Comparison of ENCODE assay signal across 20 cellular contexts in the genomic region with DNA sequence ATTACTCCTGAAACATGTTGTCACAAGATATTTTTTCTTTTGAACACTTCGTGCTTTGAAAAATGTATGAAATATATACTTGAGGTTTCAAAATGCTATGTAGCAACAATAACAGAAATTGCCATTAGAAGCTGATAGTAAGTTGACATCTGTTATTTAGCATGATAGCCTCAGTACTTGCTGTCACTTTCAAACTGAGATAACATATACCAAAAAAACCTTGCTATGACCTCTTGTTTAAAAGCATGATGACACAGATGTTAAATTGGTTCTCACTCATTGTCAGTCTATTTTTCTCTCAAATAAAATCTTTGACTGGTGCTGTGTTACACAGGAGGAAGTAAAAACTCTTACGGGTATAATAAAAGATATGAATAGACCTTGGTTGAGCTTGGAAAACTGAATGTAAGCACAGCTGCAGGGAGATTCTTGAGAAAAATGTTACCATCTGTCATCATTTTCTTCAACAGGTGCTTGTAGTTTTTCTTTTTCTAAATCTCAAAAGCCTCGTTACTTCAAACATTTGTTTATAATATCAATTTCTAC. TPM values are rescaled to one million over a fixed set of nuclear protein-coding genes. Genes with fewer than 3 reads are reported as not detected.
DNase-seq lines count a peak whose midpoint lies in the region; FAIRE-seq and TF ChIP-seq lines count a peak whose summit lies in the region.
"Had no signal": no experiment of that assay in that cellular context is flagged by ENCODE, and none has a peak within 500 bp of the region (broad histone marks: within the 10 kb centered on the region; RNA-seq: fewer than 3 reads in every experiment).

No MANE protein-coding gene starts in this region.

- peak overlapping the region; percentile 38 for H3K27ac ChIP-seq in OCI-LY1 (ENCODE audit: low read depth, low read length, poor library complexity, severe bottlenecking)
- H3K27ac ChIP-seq: 22Rv1, KMS-11 had no signal

- no peaks in the 10 kb centered on the region for H3F3A ChIP-seq in OCI-LY1 (ENCODE audit: insufficient read depth, low read length)

- H3K9me2 ChIP-seq in OCI-LY1 (ENCODE audit: low read depth, low read length): no peaks in the 10 kb centered on the region

- peak; percentile 48 for FAIRE-seq in H54 (lab: Jason Lieb, UNC)

- H3K27ac Mint-ChIP-seq in activated T-helper 2 cell treated with anti-CD3 and anti-CD28 coated beads, Interferon-gamma antibody, Interleukin-2, Interleukin-4, amounts not matched to agents 10 μg/mL and 5 μg/mL and 100 μg/mL, durations not matched to agents 14 hours and 24 hours and 36 hours: no peak overlapping the region
- H3K27ac Mint-ChIP-seq: CD14-positive monocyte had no signal

- DNase-seq in DMS 273 (lab: John Stamatoyannopoulos, UW; ENCODE audit: unreplicated experiment): peak; percentile 24
- DNase-seq in DMS 273 treated with DMSO at 0.1 percent for 48 hours (lab: John Stamatoyannopoulos, UW): no peak
- DNase-seq in H54 (ENCODE audit: insufficient read length, low spot score): no peak
- peak; percentile 43 for DNase-seq in myocyte (ENCODE audit: low read depth)
- DNase-seq in BE2C: no peak
- DNase-seq in activated T-helper 2 cell treated with anti-CD3 and anti-CD28 coated beads, Interferon-gamma antibody, Interleukin-2, Interleukin-4, amounts not matched to agents 10 μg/mL and 5 μg/mL and 100 μg/mL, durations not matched to agents 14 hours and 24 hours and 36 hours (ENCODE audit: low spot score): no peak
- no peak for DNase-seq in D341Med (ENCODE audit: low spot score)
- DNase-seq: AML-193; EL; NCI-H1092 treated with DMSO at 0.1 percent for 48 hours; NCI-H1694 treated with DMSO at 0.1 percent for 48 hours; NCI-H2227 treated with DMSO at 0.1 percent for 48 hours; NCI-H510A treated with DMSO at 0.1 percent for 48 hours; NK-92 treated with Interleukin-12 subunit alpha and Interleukin-12 subunit beta, amount 100 ng/mL, for 24 hours; SIG-M5 had no signal

- no peak overlapping the region for H3K4me2 ChIP-seq in OCI-LY1 (ENCODE audit: low read length)
- H3K4me2 ChIP-seq: KMS-11 had no signal

- H3K9ac ChIP-seq in OCI-LY1 (ENCODE audit: low read length): no peak overlapping the region
- H3K9ac ChIP-seq: KMS-11 had no signal

- H3K27me3 ChIP-seq in OCI-LY1 (ENCODE audit: insufficient read depth, low read length) (no peaks in the 10 kb centered on the region), BE2C (no peaks in the 10 kb centered on the region)

- no peaks in the 10 kb centered on the region for H3K9me3 Mint-ChIP-seq in activated T-helper 2 cell treated with anti-CD3 and anti-CD28 coated beads, Interferon-gamma antibody, Interleukin-2, Interleukin-4, amounts not matched to agents 10 μg/mL and 5 μg/mL and 100 μg/mL, durations not matched to agents 14 hours and 24 hours and 36 hours

- peaks cover 23% of the 10 kb centered on the region for H3K4me1 ChIP-seq in OCI-LY1 (ENCODE audit: insufficient read depth, low read length, severe bottlenecking)
- no peaks in the 10 kb centered on the region for H3K4me1 ChIP-seq in BE2C

- peaks cover 27% of the 10 kb centered on the region for H3K27me3 Mint-ChIP-seq in activated T-helper 2 cell treated with anti-CD3 and anti-CD28 coated beads, Interferon-gamma antibody, Interleukin-2, Interleukin-4, amounts not matched to agents 10 μg/mL and 5 μg/mL and 100 μg/mL, durations not matched to agents 14 hours and 24 hours and 36 hours (ENCODE audit: low read depth)

- no peak for TF ChIP-seq CTCF in OCI-LY1 (IDR thresholded peaks at IDR 0.05; ENCODE audit: low read length)
- no peak for TF ChIP-seq CTCF in BE2C (IDR thresholded peaks at IDR 0.05; ENCODE audit: low read depth, low read length)

- no peaks in the 10 kb centered on the region for H3K36me3 Mint-ChIP-seq in activated T-helper 2 cell treated with anti-CD3 and anti-CD28 coated beads, Interferon-gamma antibody, Interleukin-2, Interleukin-4, amounts not matched to agents 10 μg/mL and 5 μg/mL and 100 μg/mL, durations not matched to agents 14 hours and 24 hours and 36 hours (ENCODE audit: low read depth)
- H3K36me3 Mint-ChIP-seq: CD14-positive monocyte had no signal

- no peak overlapping the region for H3K4me3 ChIP-seq in OCI-LY1 (ENCODE audit: low read depth, low read length, poor library complexity, severe bottlenecking)
- H3K4me3 ChIP-seq in BE2C (ENCODE audit: low read depth, low read length): no peak overlapping the region

- no peaks in the 10 kb centered on the region for H3K79me2 ChIP-seq in OCI-LY1 (ENCODE audit: insufficient read depth, low read length)

- intact Hi-C loops in activated T-helper 2 cell treated with anti-CD3 and anti-CD28 coated beads, Interferon-gamma antibody, Interleukin-2, Interleukin-4, amounts not matched to agents 10 μg/mL and 5 μg/mL and 100 μg/mL, durations not matched to agents 14 hours and 24 hours and 36 hours (cut with micrococcal nuclease): no loop called here

- H3K9me3 ChIP-seq in OCI-LY1 (ENCODE audit: low read length) (no peaks in the 10 kb centered on the region; the same call in 1 of the 2 replicates), BE2C (no peaks in the 10 kb centered on the region)

- no peaks in the 10 kb centered on the region; the same call in 1 of the 2 replicates for H3K36me3 ChIP-seq in OCI-LY1 (ENCODE audit: insufficient read depth, low read length)
- no peaks in the 10 kb centered on the region for H3K36me3 ChIP-seq in BE2C

- no peak for TF ChIP-seq POLR2A in H54 (IDR thresholded peaks at IDR 0.05; ENCODE audit: low read depth, low read length)

- H2AFZ ChIP-seq in OCI-LY1 (ENCODE audit: low read length): no peak overlapping the region

- H3K4me3 Mint-ChIP-seq in activated T-helper 2 cell treated with anti-CD3 and anti-CD28 coated beads, Interferon-gamma antibody, Interleukin-2, Interleukin-4, amounts not matched to agents 10 μg/mL and 5 μg/mL and 100 μg/mL, durations not matched to agents 14 hours and 24 hours and 36 hours (ENCODE audit: low read depth): no peak overlapping the region
- H3K4me3 Mint-ChIP-seq: CD14-positive monocyte had no signal

- H4K20me1 ChIP-seq in OCI-LY1 (ENCODE audit: insufficient read depth, low read length): no peaks in the 10 kb centered on the region

- no peaks in the 10 kb centered on the region for H3K4me1 Mint-ChIP-seq in activated T-helper 2 cell treated with anti-CD3 and anti-CD28 coated beads, Interferon-gamma antibody, Interleukin-2, Interleukin-4, amounts not matched to agents 10 μg/mL and 5 μg/mL and 100 μg/mL, durations not matched to agents 14 hours and 24 hours and 36 hours (ENCODE audit: low read depth)

RNA-seq across cellular contexts. Expression of a gene that starts 18.6 kb away (rescaled TPM):
- total RNA-seq in myocyte: 4.5 and 6.5 TPM in 2 replicates
- polyA plus RNA-seq in myocyte (2012): 9.1 TPM
- polyA plus RNA-seq in BE2C (2012; ENCODE audit: insufficient read depth, insufficient read length, low read depth): 0.49 TPM
- total RNA-seq in activated T-helper 2 cell treated with anti-CD3 and anti-CD28 coated beads, Interferon-gamma antibody, Interleukin-2, Interleukin-4, amounts not matched to agents 10 μg/mL and 5 μg/mL and 100 μg/mL, durations not matched to agents 14 hours and 24 hours and 36 hours: not detected in 2 replicates
- total RNA-seq: HT-29 had no signal
- polyA plus RNA-seq: CD14-positive monocyte had no signal

Comparison
In these comparisons a context has a peak if more than half of its experiments do, and no peak if none do; other contexts are left out.
1. DNase-seq: peak in DMS 273 (single experiment) and myocyte (single experiment); none in DMS 273 treated with DMSO at 0.1 percent for 48 hours (single experiment), H54 (single experiment), BE2C (single experiment), activated T-helper 2 cell treated with anti-CD3 and anti-CD28 coated beads, Interferon-gamma antibody, Interleukin-2, Interleukin-4, amounts not matched to agents 10 μg/mL and 5 μg/mL and 100 μg/mL, durations not matched to agents 14 hours and 24 hours and 36 hours (single experiment) and D341Med (single experiment).